Comparison of ENCODE assay signal across 21 cellular contexts in genomic region chrX:151896734-151897474, GRCh38. TPM values are rescaled to one million over a fixed set of nuclear protein-coding genes. Genes with fewer than 3 reads are reported as not detected.
A peak's percentile ranks its signal among the peaks of the same experiment; 100 is the strongest.
DNase-seq lines count a peak whose midpoint lies in the region; FAIRE-seq and TF ChIP-seq lines count a peak whose summit lies in the region.
"Had no signal": no experiment of that assay in that cellular context is flagged by ENCODE, and none has a peak within 500 bp of the region (broad histone marks: within the 10 kb centered on the region; RNA-seq: fewer than 3 reads in every experiment).

No MANE protein-coding gene starts in this region.

- no peaks in the 10 kb centered on the region for H3K9me3 ChIP-seq in BE2C
- H3K9me3 ChIP-seq: Caco-2, gastroesophageal sphincter, right atrium auricular region, SJCRH30, transverse colon had no signal

- H3K36me3 ChIP-seq in bronchial epithelial cell (ENCODE audit: control insufficient read depth, insufficient read depth, low read length): no peaks in the 10 kb centered on the region
- H3K36me3 ChIP-seq in BE2C: no peaks in the 10 kb centered on the region
- H3K36me3 ChIP-seq: gastroesophageal sphincter, right atrium auricular region, SJCRH30, transverse colon had no signal

- H3K4me1 ChIP-seq in BE2C: no peaks in the 10 kb centered on the region
- H3K4me1 ChIP-seq: Caco-2, gastroesophageal sphincter, right atrium auricular region, SJCRH30, transverse colon had no signal

- H3K4me3 ChIP-seq in bronchial epithelial cell (ENCODE audit: low read depth, low read length): no peak overlapping the region
- no peak overlapping the region for H3K4me3 ChIP-seq in skeletal muscle cell (ENCODE audit: low read depth, low read length)
- H3K4me3 ChIP-seq in BE2C (ENCODE audit: low read depth, low read length): no peak overlapping the region
- H3K4me3 ChIP-seq: dorsolateral prefrontal cortex, gastroesophageal sphincter, right atrium auricular region, SJCRH30, transverse colon had no signal

- FAIRE-seq in bronchial epithelial cell (lab: Jason Lieb, UNC): no peak

- H3K27me3 ChIP-seq in bronchial epithelial cell (ENCODE audit: control insufficient read depth, insufficient read depth, low read length) (no peaks in the 10 kb centered on the region), BE2C (no peaks in the 10 kb centered on the region)
- H3K27me3 ChIP-seq: gastroesophageal sphincter, right atrium auricular region, SJCRH30, transverse colon had no signal

- TF ChIP-seq CTCF in bronchial epithelial cell (IDR thresholded peaks at IDR 0.05; ENCODE audit: insufficient read depth, low read length, severe bottlenecking) (no peak), BE2C (IDR thresholded peaks at IDR 0.05; ENCODE audit: low read depth, low read length) (no peak)

- DNase-seq in DMS153 (lab: John Stamatoyannopoulos, UW): peak; percentile 11
- no peak for DNase-seq in DMS153 treated with DMSO at 0.1 percent for 48 hours (lab: John Stamatoyannopoulos, UW; ENCODE audit: unreplicated experiment)
- peak; percentile 42 for DNase-seq in NCI-H460 (ENCODE audit: extremely low read depth, low read depth)
- peak; percentile 51 for DNase-seq in bronchial epithelial cell (ENCODE audit: low read depth)
- DNase-seq in skeletal muscle cell (ENCODE audit: low read depth): peak; percentile 75
- no peak for DNase-seq in NCI-H187 treated with DMSO at 0.1 percent for 48 hours (lab: John Stamatoyannopoulos, UW)
- DNase-seq in BE2C: no peak
- no peak for DNase-seq in activated CD4-positive, alpha-beta T cell treated with anti-CD3 and anti-CD28 coated beads, Interleukin-2, amount 50 U/mL, for 4 hours
- DNase-seq: activated CD8-positive, alpha-beta T cell treated with anti-CD3 and anti-CD28 coated beads for 36 hours; Caco-2; dorsolateral prefrontal cortex; H9; immature natural killer cell; mesenchymal stem cell; NCI-H2081; SJCRH30; stimulated activated CD8-positive, alpha-beta memory T cell treated with anti-CD3 and anti-CD28 coated beads, Interleukin-4, amount 100 ng/mL, for 48 hours; transverse colon had no signal

RNA-seq across cellular contexts. Expression of gene MAGEA4, which starts 15.8 kb away (rescaled TPM):
- total RNA-seq in NCI-H460 (2014; rRNA removed; shearing (Covaris generic)): not detected in 2 replicates
- polyA plus RNA-seq in NCI-H460 (2014; cell fraction: nucleus; rRNA removed): not detected in 2 replicates
- not detected in 2 replicates for total RNA-seq in bronchial epithelial cell
- polyA plus RNA-seq in BE2C (2012; ENCODE audit: insufficient read depth, insufficient read length, low read depth): not detected
- total RNA-seq: activated CD8-positive, alpha-beta T cell treated with anti-CD3 and anti-CD28 coated beads for 36 hours; Caco-2; dorsolateral prefrontal cortex; gastroesophageal sphincter; neural crest cell; right atrium auricular region; SJCRH30; transverse colon had no signal
- polyA plus RNA-seq: immature natural killer cell had no signal

Comparison
In these comparisons a context has a peak if more than half of its experiments do, and no peak if none do; other contexts are left out.
1. DNase-seq: peak in DMS153 (single experiment), NCI-H460 (single experiment), bronchial epithelial cell (single experiment) and skeletal muscle cell (single experiment); none in DMS153 treated with DMSO at 0.1 percent for 48 hours (single experiment), NCI-H187 treated with DMSO at 0.1 percent for 48 hours (single experiment), BE2C (single experiment) and activated CD4-positive, alpha-beta T cell treated with anti-CD3 and anti-CD28 coated beads, Interleukin-2, amount 50 U/mL, for 4 hours (0 of 2).